8 cellular contexts compared by ENCODE assay signal in genomic region chr11:61834278-61835004, GRCh38. TPM values are rescaled to one million over a fixed set of nuclear protein-coding genes. Genes with fewer than 3 reads are reported as not detected.
DNase-seq lines count a peak whose midpoint lies in the region; TF ChIP-seq lines count a peak whose summit lies in the region.

No MANE protein-coding gene starts in this region.

- POLR2A ChIA-PET in HEK293 (lab: Yijun Ruan, JAX): interaction anchor here (0.6 kb wide), 1 partner anchor 258 kb away, joined by 3 read pairs; no protein-coding TSS in a partner anchor

- H3K4me1 Mint-ChIP-seq in activated CD4-positive, alpha-beta T cell treated with anti-CD3 and anti-CD28 coated beads, Interleukin-2, amount 10 ng/mL, durations not matched to agents 24 days and 14 days: peaks cover 60% of the 10 kb centered on the region
- H3K4me1 Mint-ChIP-seq in osteocyte (ENCODE audit: unreplicated experiment): peaks cover 63% of the 10 kb centered on the region

- H3K27ac Mint-ChIP-seq in activated CD4-positive, alpha-beta T cell treated with anti-CD3 and anti-CD28 coated beads, Interleukin-2, amount 10 ng/mL, durations not matched to agents 24 days and 14 days: peak overlapping the region; percentile 93
- H3K27ac Mint-ChIP-seq in osteocyte (ENCODE audit: unreplicated experiment): peak overlapping the region; percentile 97

- no peaks in the 10 kb centered on the region for H3K9me3 ChIP-seq in HEK293 (ENCODE audit: control insufficient read depth, insufficient read depth, low read depth, low read length)

- H3K36me3 ChIP-seq in HEK293 (ENCODE audit: control insufficient read depth in 2 of 2, insufficient read depth in 1 of 2, low read length in 2 of 2): no peaks in the 10 kb centered on the region; a peak in 1 of 3 replicates

- peaks cover 38% of the 10 kb centered on the region for H3K36me3 Mint-ChIP-seq in activated CD4-positive, alpha-beta T cell treated with anti-CD3 and anti-CD28 coated beads, Interleukin-2, amount 10 ng/mL, durations not matched to agents 24 days and 14 days (ENCODE audit: low read depth)
- H3K36me3 Mint-ChIP-seq in osteocyte (ENCODE audit: unreplicated experiment): peaks cover 7% of the 10 kb centered on the region

- DNase-seq in activated CD8-positive, alpha-beta memory T cell treated with anti-CD3 and anti-CD28 coated beads for 24 hours: peak; percentile 73
- no peak for DNase-seq in activated CD8-positive, alpha-beta memory T cell treated with anti-CD3 and anti-CD28 coated beads, Interleukin-2, amount 50 U/mL, for 4 hours
- DNase-seq in MV-4-11 (lab: John Stamatoyannopoulos, UW): peak; percentile 73
- peak; percentile 92 for DNase-seq in activated CD4-positive, alpha-beta T cell treated with anti-CD3 and anti-CD28 coated beads, Interleukin-2, amount 10 ng/mL, durations not matched to agents 24 days and 14 days
- peak; percentile 88 for DNase-seq in fibroblast of mammary gland (ENCODE audit: low read depth)
- DNase-seq in osteocyte (ENCODE audit: extremely low spot score, unreplicated experiment): no peak
- DNase-seq in NCI-H1417 (lab: John Stamatoyannopoulos, UW): no peak

- H3K27ac ChIP-seq in HEK293 (ENCODE audit: extremely low read depth, low read depth, low read length): peak overlapping the region; percentile 11

- H3K4me3 ChIP-seq in HEK293 (ENCODE audit: low read depth, low read length): no peak overlapping the region
- H3K4me3 ChIP-seq in fibroblast of mammary gland (ENCODE audit: control insufficient read depth, low read depth, low read length): no peak overlapping the region

- peaks cover 8% of the 10 kb centered on the region; the same call in 1 of the 2 replicates for H3K4me1 ChIP-seq in HEK293 (ENCODE audit: control insufficient read depth, insufficient read depth, low read length)

- CTCF ChIA-PET in HEK293 (lab: Yijun Ruan, JAX): interaction anchor here (0.6 to 1.3 kb wide), 2 partner anchors 37 to 313 kb away, joined by 3 read pairs; no protein-coding TSS in a partner anchor

- H3K4me3 Mint-ChIP-seq in activated CD4-positive, alpha-beta T cell treated with anti-CD3 and anti-CD28 coated beads, Interleukin-2, amount 10 ng/mL, durations not matched to agents 24 days and 14 days: peak overlapping the region; percentile 71
- H3K4me3 Mint-ChIP-seq in osteocyte (ENCODE audit: unreplicated experiment): no peak overlapping the region

- intact Hi-C loops in activated CD4-positive, alpha-beta T cell treated with anti-CD3 and anti-CD28 coated beads, Interleukin-2, amount 10 ng/mL, durations not matched to agents 24 days and 14 days (cut with micrococcal nuclease): loop anchor here (1.0 to 5.0 kb wide), 4 partner anchors 7 to 288 kb away; partner anchors contain the start of genes FADS1, FTH1 and INCENP

- TF ChIP-seq CTCF in HEK293 (tag by site-specific recombination; IDR thresholded peaks at IDR 0.05) (no peak), fibroblast of mammary gland (conservative IDR thresholded peaks at IDR 0.05; ENCODE audit: control insufficient read depth, insufficient read depth, low read depth, low read length) (no peak), osteocyte (IDR thresholded peaks at IDR 0.05) (no peak)

- H3K9me3 Mint-ChIP-seq in activated CD4-positive, alpha-beta T cell treated with anti-CD3 and anti-CD28 coated beads, Interleukin-2, amount 10 ng/mL, durations not matched to agents 24 days and 14 days: no peaks in the 10 kb centered on the region
- H3K9me3 Mint-ChIP-seq in osteocyte (ENCODE audit: unreplicated experiment): no peaks in the 10 kb centered on the region

- no peaks in the 10 kb centered on the region for H3K27me3 Mint-ChIP-seq in activated CD4-positive, alpha-beta T cell treated with anti-CD3 and anti-CD28 coated beads, Interleukin-2, amount 10 ng/mL, durations not matched to agents 24 days and 14 days
- H3K27me3 Mint-ChIP-seq in osteocyte (ENCODE audit: unreplicated experiment): no peaks in the 10 kb centered on the region

TF ChIP-seq in HEK293, 187 proteins besides CTCF, POLR2A, EP300 and RAD21:
- peak; percentile 30; the same call in 1 of the 2 replicates for TF ChIP-seq GLIS1 (tag by site-specific recombination; IDR thresholded peaks at IDR 0.05)
- TF ChIP-seq GLI2 (tag by site-specific recombination; IDR thresholded peaks at IDR 0.05; ENCODE audit: borderline replicate concordance, low read depth): no peak
- peak; percentile 63; the same call in 1 of the 2 replicates for TF ChIP-seq ZBTB48 (tag by site-specific recombination; IDR thresholded peaks at IDR 0.05)
- 0 out of 2 replicates have a peak, but pooled peaks have one; percentile 8 for TF ChIP-seq KLF1 (tag by site-specific recombination; IDR thresholded peaks at IDR 0.05)
- TF ChIP-seq ZBTB7A (tag by site-specific recombination; IDR thresholded peaks at IDR 0.05; ENCODE audit: low read depth): no peak
- no peak for TF ChIP-seq ZNF324 (tag by site-specific recombination; IDR thresholded peaks at IDR 0.05)

RNA-seq across cellular contexts. Expression of gene FADS2, which starts 6.3 kb away (rescaled TPM):
- total RNA-seq in activated CD4-positive, alpha-beta T cell treated with anti-CD3 and anti-CD28 coated beads, Interleukin-2, amount 10 ng/mL, durations not matched to agents 24 days and 14 days: 278 and 283 TPM in 2 replicates
- total RNA-seq in osteocyte: 193 and 207 TPM in 2 replicates

RNA-seq across cellular contexts. Expression of gene FADS1, which starts 17.6 kb away (rescaled TPM):
- 92.5 and 94.7 TPM in 2 replicates for total RNA-seq in activated CD4-positive, alpha-beta T cell treated with anti-CD3 and anti-CD28 coated beads, Interleukin-2, amount 10 ng/mL, durations not matched to agents 24 days and 14 days
- 73.1 and 76.0 TPM in 2 replicates for total RNA-seq in osteocyte

RNA-seq across cellular contexts. Expression of gene FEN1, which starts 41.7 kb away (rescaled TPM):
- total RNA-seq in activated CD4-positive, alpha-beta T cell treated with anti-CD3 and anti-CD28 coated beads, Interleukin-2, amount 10 ng/mL, durations not matched to agents 24 days and 14 days: 144 and 152 TPM in 2 replicates
- 19.5 and 19.8 TPM in 2 replicates for total RNA-seq in osteocyte

RNA-seq across cellular contexts. Expression of gene TMEM258, which starts 42.0 kb away (rescaled TPM):
- 179 and 187 TPM in 2 replicates for total RNA-seq in activated CD4-positive, alpha-beta T cell treated with anti-CD3 and anti-CD28 coated beads, Interleukin-2, amount 10 ng/mL, durations not matched to agents 24 days and 14 days
- 137 and 149 TPM in 2 replicates for total RNA-seq in osteocyte

RNA-seq across cellular contexts. Expression of gene FADS3, which starts 56.9 kb away (rescaled TPM):
- 13.5 and 15.6 TPM in 2 replicates for total RNA-seq in activated CD4-positive, alpha-beta T cell treated with anti-CD3 and anti-CD28 coated beads, Interleukin-2, amount 10 ng/mL, durations not matched to agents 24 days and 14 days
- total RNA-seq in osteocyte: 117 and 118 TPM in 2 replicates

Comparison
In these comparisons a context has a peak if more than half of its experiments do, and no peak if none do; other contexts are left out.
1. DNase-seq: peak in activated CD8-positive, alpha-beta memory T cell treated with anti-CD3 and anti-CD28 coated beads for 24 hours (single experiment), MV-4-11 (single experiment), activated CD4-positive, alpha-beta T cell treated with anti-CD3 and anti-CD28 coated beads, Interleukin-2, amount 10 ng/mL, durations not matched to agents 24 days and 14 days (single experiment) and fibroblast of mammary gland (single experiment); none in activated CD8-positive, alpha-beta memory T cell treated with anti-CD3 and anti-CD28 coated beads, Interleukin-2, amount 50 U/mL, for 4 hours (single experiment), osteocyte (single experiment) and NCI-H1417 (0 of 3).